In genomic region chr3:158696618-158697017, GRCh38 we compare ENCODE assay signal across 34 cellular contexts. TPM values are rescaled to one million over a fixed set of nuclear protein-coding genes. Genes with fewer than 3 reads are reported as not detected.
DNase-seq lines count a peak whose midpoint lies in the region; ATAC-seq and TF ChIP-seq lines count a peak whose summit lies in the region.
"Had no signal": no experiment of that assay in that cellular context is flagged by ENCODE, and none has a peak within 500 bp of the region (broad histone marks: within the 10 kb centered on the region; RNA-seq: fewer than 3 reads in every experiment).

No MANE protein-coding gene starts in this region.

- ATAC-seq in HG03460 (IDR thresholded peaks at IDR 0.05; ENCODE audit: unreplicated experiment) (no peak), GM18511 (IDR thresholded peaks at IDR 0.05; ENCODE audit: unreplicated experiment) (no peak)
- ATAC-seq: activated CD8-positive, alpha-beta T cell treated with anti-CD3 and anti-CD28 coated beads for 36 hours; left lung; pancreas; upper lobe of right lung had no signal

- in situ Hi-C loops in ACHN (cut with HindIII; ENCODE audit: low pct_ligation_motif_present, low pct_unique_long_range_greater_than_20kb, low sequenced_read_pairs) = no loop called here

- TF ChIP-seq CTCF in cardiac fibroblast (IDR thresholded peaks at IDR 0.05; ENCODE audit: low read depth, low read length) (no peak), fibroblast of the aortic adventitia (IDR thresholded peaks at IDR 0.05; ENCODE audit: insufficient read depth, low read length) (no peak)

- H3K4me3 ChIP-seq in cardiac fibroblast (replicated peaks in 1 of 2; ENCODE audit: low read depth in 2 of 2, low read length in 2 of 2) (no peak overlapping the region), fibroblast of the aortic adventitia (ENCODE audit: low read depth, low read length) (no peak overlapping the region)
- H3K4me3 ChIP-seq: esophagus squamous epithelium, left lung, pancreas, SJCRH30, upper lobe of right lung had no signal

- peak; percentile 49 for DNase-seq in ELR (ENCODE audit: low read depth)
- DNase-seq in M059J (ENCODE audit: low read depth) = peak; percentile 24
- DNase-seq in cardiac fibroblast (ENCODE audit: low read depth in 2 of 2) = peak; percentile 56 to 62
- DNase-seq in fibroblast of the aortic adventitia (ENCODE audit: low read depth) = peak; percentile 84
- DNase-seq in NK-92 treated with Interleukin-12 subunit alpha and Interleukin-12 subunit beta, amount 100 ng/mL, for 24 hours (lab: John Stamatoyannopoulos, UW) = no peak
- DNase-seq in ACHN = no peak
- DNase-seq: activated CD8-positive, alpha-beta T cell treated with anti-CD3 and anti-CD28 coated beads for 36 hours; activated effector memory CD4-positive, alpha-beta T cell treated with Interleukin-2 at 50 U/mL for 16 hours; activated naive CD8-positive, alpha-beta T cell treated with anti-CD3 and anti-CD28 coated beads for 36 hours; aorta; central memory CD4-positive, alpha-beta T cell; endodermal cell; esophagus squamous epithelium; glutamatergic neuron; GOT3; KBM-7; left lung; mesenchymal stem cell; MM.1S; NCI-H1105 treated with DMSO at 0.1 percent for 48 hours; NCI-H2081; NCI-H2227 treated with DMSO at 0.1 percent for 48 hours; NCI-H69; nephron progenitor cell; pancreas; retina; SJCRH30; small intestine; stimulated activated naive CD4-positive, alpha-beta T cell; SW 1271; upper lobe of right lung had no signal

RNA-seq across cellular contexts. Expression of gene LXN, which starts 24.2 kb away (rescaled TPM):
- total RNA-seq in M059J (2014; rRNA removed; shearing (Covaris generic)) = 0.25 TPM in 1 of 2 replicates, not detected in the other
- 115 and 152 TPM in 2 replicates for total RNA-seq in fibroblast of the aortic adventitia (ENCODE audit: low replicate concordance)
- total RNA-seq: HT1080, SJCRH30 had no signal

RNA-seq across cellular contexts. Expression of gene RARRES1, which starts 35.6 kb away (rescaled TPM):
- total RNA-seq in M059J (2014; rRNA removed; shearing (Covaris generic)) = 1.8 and 3.7 TPM in 2 replicates
- total RNA-seq in fibroblast of the aortic adventitia (ENCODE audit: low replicate concordance) = 39.3 and 47.8 TPM in 2 replicates
- total RNA-seq: activated CD8-positive, alpha-beta T cell treated with anti-CD3 and anti-CD28 coated beads for 36 hours; activated naive CD8-positive, alpha-beta T cell treated with anti-CD3 and anti-CD28 coated beads for 36 hours; HT1080; SJCRH30 had no signal

RNA-seq across cellular contexts. Expression of gene GFM1, which starts 52.3 kb away (rescaled TPM):
- total RNA-seq in M059J (2014; rRNA removed; shearing (Covaris generic)) = 49.7 and 57.5 TPM in 2 replicates
- total RNA-seq in fibroblast of the aortic adventitia (ENCODE audit: low replicate concordance) = 44.4 and 49.4 TPM in 2 replicates

Comparison
In these comparisons a context has a peak if more than half of its experiments do, and no peak if none do; other contexts are left out.
1. DNase-seq: peak in ELR (single experiment), M059J (single experiment), cardiac fibroblast (2 of 2) and fibroblast of the aortic adventitia (single experiment); none in NK-92 treated with Interleukin-12 subunit alpha and Interleukin-12 subunit beta, amount 100 ng/mL, for 24 hours (single experiment) and ACHN (single experiment).
2. RNA of gene LXN, which starts 24.2 kb away (total RNA-seq): 115 to 152 TPM in fibroblast of the aortic adventitia; 0.25 TPM in M059J; every median in the first group is over 10 times any median in the second.